In genomic region chr1:145233631-145233961, GRCh38 we compare ENCODE assay signal across 9 cellular contexts. TPM values are rescaled to one million over a fixed set of nuclear protein-coding genes. Genes with fewer than 3 reads are reported as not detected.
"Had no signal": no experiment of that assay in that cellular context is flagged by ENCODE, and none has a peak within 500 bp of the region (broad histone marks: within the 10 kb centered on the region; RNA-seq: fewer than 3 reads in every experiment).

No MANE protein-coding gene starts in this region.

RNA-seq across cellular contexts. Expression of gene PPIAL4D, which starts 8.4 kb away (rescaled TPM):
- total RNA-seq: activated B cell treated with CpG ODN at 0.5 μM for 24 hours; activated CD4-positive, alpha-beta memory T cell treated with anti-CD3 and anti-CD28 coated beads for 36 hours; activated CD8-positive, alpha-beta memory T cell treated with anti-CD3 and anti-CD28 coated beads for 36 hours; activated naive CD8-positive, alpha-beta T cell treated with anti-CD3 and anti-CD28 coated beads for 36 hours; adrenal gland; bronchial epithelial cell; RPMI7951; SJSA1 had no signal
- polyA plus RNA-seq: adrenal gland, SK-N-SH had no signal
